8 cellular contexts compared by ENCODE assay signal in genomic region chr2:23199115-23199918, GRCh38.
DNase-seq lines count a peak whose midpoint lies in the region; ATAC-seq, FAIRE-seq and TF ChIP-seq lines count a peak whose summit lies in the region.

No MANE protein-coding gene starts in this region.

- no peak overlapping the region for H3K9ac ChIP-seq in GM23248
- H3K9ac ChIP-seq in OCI-LY1 (ENCODE audit: low read length): no peak overlapping the region

- H3K9me3 ChIP-seq in GM23248 (ENCODE audit: low read depth) (no peaks in the 10 kb centered on the region), OCI-LY1 (ENCODE audit: low read length) (no peaks in the 10 kb centered on the region)

- H2AFZ ChIP-seq in GM23248: no peak overlapping the region
- no peak overlapping the region for H2AFZ ChIP-seq in OCI-LY1 (ENCODE audit: low read length)

- H3K4me1 ChIP-seq in GM23248 (ENCODE audit: insufficient read depth) (no peaks in the 10 kb centered on the region), OCI-LY1 (ENCODE audit: insufficient read depth, low read length, severe bottlenecking) (no peaks in the 10 kb centered on the region), foreskin keratinocyte (no peaks in the 10 kb centered on the region)

- H3K4me3 ChIP-seq in GM23248 (no peak overlapping the region), OCI-LY1 (ENCODE audit: low read depth, low read length, poor library complexity, severe bottlenecking) (no peak overlapping the region)

- H3K36me3 ChIP-seq in GM23248 (ENCODE audit: low read depth): no peaks in the 10 kb centered on the region
- H3K36me3 ChIP-seq in OCI-LY1 (ENCODE audit: insufficient read depth, low read length): no peaks in the 10 kb centered on the region

- in situ Hi-C loops in GM23248 (cut with MboI): no loop called here

- no peak for FAIRE-seq in D721Med (lab: Jason Lieb, UNC)

- DNase-seq in D721Med (ENCODE audit: insufficient read length, low spot score) (no peak), GM23248 (peak; percentile 66), foreskin keratinocyte (no peak), nucleus accumbens (lab: John Stamatoyannopoulos, UW) (no peak), DMS79 treated with DMSO at 0.1 percent for 48 hours (lab: John Stamatoyannopoulos, UW) (no peak)

- H3K27me3 ChIP-seq in GM23248 (replicated peaks; ENCODE audit: insufficient read depth): peaks cover 16% of the 10 kb centered on the region; the same call in 1 of the 2 replicates
- no peaks in the 10 kb centered on the region for H3K27me3 ChIP-seq in OCI-LY1 (ENCODE audit: insufficient read depth, low read length)
- no peaks in the 10 kb centered on the region for H3K27me3 ChIP-seq in foreskin keratinocyte

- 33 to 41% methylated on average over 7 of the region's 7 CpGs for WGBS in GM23248 (ENCODE audit: low coverage in 1 of 2, low lambda C conversion rate in 2 of 2, missing lambda C conversion rate in 2 of 2), 2 experiments

- ATAC-seq in foreskin keratinocyte: peak; percentile 44
- ATAC-seq in HG02610 (IDR thresholded peaks at IDR 0.05; ENCODE audit: unreplicated experiment): no peak
- ATAC-seq in HG03196 (IDR thresholded peaks at IDR 0.05; ENCODE audit: unreplicated experiment): no peak

- TF ChIP-seq CTCF in D721Med (IDR thresholded peaks at IDR 0.05; ENCODE audit: insufficient read depth, missing control alignments) (peak; percentile 56), OCI-LY1 (IDR thresholded peaks at IDR 0.05; ENCODE audit: low read length) (peak; percentile 80), foreskin keratinocyte (conservative IDR thresholded peaks at IDR 0.05) (peak; percentile 67)

- H3K4me2 ChIP-seq in GM23248 (ENCODE audit: unreplicated experiment) (no peak overlapping the region), OCI-LY1 (ENCODE audit: low read length) (no peak overlapping the region)

- no peaks in the 10 kb centered on the region for H3F3A ChIP-seq in GM23248 (ENCODE audit: insufficient read depth)
- no peaks in the 10 kb centered on the region for H3F3A ChIP-seq in OCI-LY1 (ENCODE audit: insufficient read depth, low read length)

- H4K20me1 ChIP-seq in GM23248 (ENCODE audit: insufficient read depth): no peaks in the 10 kb centered on the region
- H4K20me1 ChIP-seq in OCI-LY1 (ENCODE audit: insufficient read depth, low read length): no peaks in the 10 kb centered on the region

- H3K9me2 ChIP-seq in GM23248 (ENCODE audit: insufficient read depth) (no peaks in the 10 kb centered on the region), OCI-LY1 (ENCODE audit: low read depth, low read length) (no peaks in the 10 kb centered on the region)

- H3K27ac ChIP-seq in GM23248: no peak overlapping the region
- H3K27ac ChIP-seq in OCI-LY1 (ENCODE audit: low read depth, low read length, poor library complexity, severe bottlenecking): no peak overlapping the region
- no peak overlapping the region for H3K27ac ChIP-seq in foreskin keratinocyte

- H3K79me2 ChIP-seq in GM23248 (ENCODE audit: insufficient read depth) (no peaks in the 10 kb centered on the region), OCI-LY1 (ENCODE audit: insufficient read depth, low read length) (no peaks in the 10 kb centered on the region)
